Comparison of ENCODE assay signal across 11 cellular contexts in genomic region chr7:41816111-41816510, GRCh38.
DNase-seq lines count a peak whose midpoint lies in the region; ATAC-seq, FAIRE-seq and TF ChIP-seq lines count a peak whose summit lies in the region.
"Had no signal": no experiment of that assay in that cellular context is flagged by ENCODE, and none has a peak within 500 bp of the region (broad histone marks: within the 10 kb centered on the region; RNA-seq: fewer than 3 reads in every experiment).

No MANE protein-coding gene starts in this region.

- no peak overlapping the region for H3K4me3 Mint-ChIP-seq in activated CD4-positive, alpha-beta T cell treated with anti-CD3 and anti-CD28 coated beads for 36 hours

- no peaks in the 10 kb centered on the region for H3K79me2 ChIP-seq in osteoblast (ENCODE audit: insufficient read depth, low read length)

- H3K4me3 ChIP-seq in osteoblast (ENCODE audit: insufficient read depth, low read length), result no peak overlapping the region
- H3K4me3 ChIP-seq: A549 had no signal

- no peak for TF ChIP-seq CTCF in osteoblast (IDR thresholded peaks at IDR 0.05; ENCODE audit: extremely low read depth, low read depth, low read length)

- peaks cover 3% of the 10 kb centered on the region for H3K4me1 ChIP-seq in osteoblast (ENCODE audit: insufficient read depth, low read length)
- H3K4me1 ChIP-seq: A549 had no signal

- no peaks in the 10 kb centered on the region for H3K9me3 ChIP-seq in osteoblast (ENCODE audit: low read depth, low read length)
- H3K9me3 ChIP-seq: A549 had no signal

- H3K36me3 Mint-ChIP-seq in activated CD4-positive, alpha-beta T cell treated with anti-CD3 and anti-CD28 coated beads for 36 hours (ENCODE audit: low read depth), result no peaks in the 10 kb centered on the region

- peaks cover 5% of the 10 kb centered on the region for H3K9me3 Mint-ChIP-seq in activated CD4-positive, alpha-beta T cell treated with anti-CD3 and anti-CD28 coated beads for 36 hours (ENCODE audit: low read depth)

- H4K20me1 ChIP-seq in osteoblast (ENCODE audit: insufficient read depth, low read length), result no peaks in the 10 kb centered on the region

- H3K27ac Mint-ChIP-seq in activated CD4-positive, alpha-beta T cell treated with anti-CD3 and anti-CD28 coated beads for 36 hours, result no peak overlapping the region

- peak; percentile 8 for DNase-seq in activated CD4-positive, alpha-beta T cell treated with anti-CD3 and anti-CD28 coated beads for 36 hours
- DNase-seq in activated CD4-positive, alpha-beta T cell treated with anti-CD3 and anti-CD28 coated beads, Interleukin-2, amount 50 U/mL, for 48 hours, result no peak
- DNase-seq in RPMI8226, result peak; percentile 43
- no peak for DNase-seq in osteoblast (ENCODE audit: insufficient read length, low spot score, missing footprints)
- no peak for DNase-seq in frontal cortex (ENCODE audit: low spot score in 2 of 2)
- no peak for DNase-seq in NCI-H446 treated with DMSO at 0.1 percent for 48 hours (lab: John Stamatoyannopoulos, UW)
- DNase-seq: activated CD4-positive, alpha-beta T cell treated with anti-CD3 and anti-CD28 coated beads, Interleukin-2, amount 50 U/mL, for 4 hours; cerebellar nuclear complex had no signal

- H3K27ac ChIP-seq in osteoblast (ENCODE audit: low read depth, low read length), result no peak overlapping the region
- H3K27ac ChIP-seq: A549 had no signal

- H3K4me1 Mint-ChIP-seq in activated CD4-positive, alpha-beta T cell treated with anti-CD3 and anti-CD28 coated beads for 36 hours, result peaks cover 4% of the 10 kb centered on the region

- CTCF ChIA-PET in activated CD4-positive, alpha-beta T cell treated with anti-CD3 and anti-CD28 coated beads for 36 hours (lab: Charles Lee), result no interaction called here

- ATAC-seq in activated CD4-positive, alpha-beta T cell treated with anti-CD3 and anti-CD28 coated beads for 36 hours, result no peak
- ATAC-seq in HG02852 (IDR thresholded peaks at IDR 0.05; ENCODE audit: unreplicated experiment) (peak; percentile 63), GM21526 (IDR thresholded peaks at IDR 0.05; ENCODE audit: low FRiP score, unreplicated experiment) (no peak)
- ATAC-seq: A549 had no signal

- no peak overlapping the region for H3K4me2 ChIP-seq in osteoblast (ENCODE audit: insufficient read depth, low read length)
- H3K4me2 ChIP-seq: A549 had no signal

- H2AFZ ChIP-seq in osteoblast (ENCODE audit: low read length), result peak overlapping the region; percentile 4

- intact Hi-C loops in activated CD4-positive, alpha-beta T cell treated with anti-CD3 and anti-CD28 coated beads for 36 hours (cut with DNase I, micrococcal nuclease), result no loop called here

- H3K36me3 ChIP-seq in osteoblast (ENCODE audit: insufficient read depth, low read length), result no peaks in the 10 kb centered on the region

- H3K27me3 Mint-ChIP-seq in activated CD4-positive, alpha-beta T cell treated with anti-CD3 and anti-CD28 coated beads for 36 hours, result peaks cover 20% of the 10 kb centered on the region

- H3K27me3 ChIP-seq in osteoblast (ENCODE audit: insufficient read depth, low read length), result no peaks in the 10 kb centered on the region

- FAIRE-seq in frontal cortex (lab: Jason Lieb, UNC), result no peak
- FAIRE-seq: A549 had no signal

- POLR2A ChIA-PET in activated CD4-positive, alpha-beta T cell treated with anti-CD3 and anti-CD28 coated beads for 36 hours (lab: Charles Lee), result no interaction called here

Comparison
In these comparisons a context has a peak if more than half of its experiments do, and no peak if none do; other contexts are left out.
1. DNase-seq: peak in activated CD4-positive, alpha-beta T cell treated with anti-CD3 and anti-CD28 coated beads for 36 hours (single experiment) and RPMI8226 (single experiment); none in activated CD4-positive, alpha-beta T cell treated with anti-CD3 and anti-CD28 coated beads, Interleukin-2, amount 50 U/mL, for 48 hours (0 of 2), osteoblast (single experiment), frontal cortex (0 of 2) and NCI-H446 treated with DMSO at 0.1 percent for 48 hours (single experiment).